1 cellular context compared by ENCODE assay signal in genomic region chr11:61567286-61568061, GRCh38.
TF ChIP-seq lines count a peak whose summit lies in the region.

No MANE protein-coding gene starts in this region.

TF ChIP-seq in K562, 482 proteins besides CTCF, POLR2A, EP300 and RAD21 (continued from another document and continues in another):
- peak; percentile 95 for TF ChIP-seq ZBTB40 (IDR thresholded peaks at IDR 0.05)
- peak; percentile 93 for TF ChIP-seq ZBTB40 (CRISPR knock-in tag; IDR thresholded peaks at IDR 0.05)
- peak; percentile 99; the same call in 1 of the 2 replicates for TF ChIP-seq IRF1 (CRISPR knock-in tag; IDR thresholded peaks at IDR 0.05; ENCODE audit: borderline replicate concordance)
- no peak for TF ChIP-seq MITF (IDR thresholded peaks at IDR 0.05)
- TF ChIP-seq DLX4 (CRISPR knock-in tag; IDR thresholded peaks at IDR 0.05) = no peak
- TF ChIP-seq ZNF398 (CRISPR knock-in tag; IDR thresholded peaks at IDR 0.05) = no peak
- TF ChIP-seq MEF2D (tag; conservative IDR thresholded peaks at IDR 0.05; ENCODE audit: low read depth) = peak; percentile 67; the same call in 1 of the 2 replicates
- TF ChIP-seq TRIM24 (IDR thresholded peaks at IDR 0.05) = peak; percentile 41 to 70; a peak in 1 of 4 replicates
- peak; percentile 83; the same call in 1 of the 2 replicates for TF ChIP-seq DDX20 (tag; IDR thresholded peaks at IDR 0.05; ENCODE audit: low read depth)
- no peak for TF ChIP-seq ARNT (IDR thresholded peaks at IDR 0.05)
- peak; percentile 100 for TF ChIP-seq TGIF2 (CRISPR knock-in tag; IDR thresholded peaks at IDR 0.05)
- no peak for TF ChIP-seq NR2C1 (IDR thresholded peaks at IDR 0.05)
- TF ChIP-seq NR2C1 (tag; IDR thresholded peaks at IDR 0.05) = peak; percentile 75
- no peak for TF ChIP-seq THAP7 (CRISPR knock-in tag; IDR thresholded peaks at IDR 0.05)
- TF ChIP-seq ZNF282 (CRISPR knock-in tag; IDR thresholded peaks at IDR 0.05) = peak; percentile 99
- TF ChIP-seq E2F4 (CRISPR knock-in tag; IDR thresholded peaks at IDR 0.05; ENCODE audit: low read depth) = peak; percentile 97
- no peak for TF ChIP-seq SOX6 (IDR thresholded peaks at IDR 0.05)
- no peak for TF ChIP-seq PHF8 (IDR thresholded peaks at IDR 0.05; ENCODE audit: borderline replicate concordance, low read length)
- no peak for TF ChIP-seq CBX8 (IDR thresholded peaks at IDR 0.05; ENCODE audit: borderline replicate concordance, extremely low read depth, low read depth, low read length, poor library complexity, severe bottlenecking)
- no peak for TF ChIP-seq ZNF408 (CRISPR knock-in tag; IDR thresholded peaks at IDR 0.05; ENCODE audit: low read depth)
- no peak for TF ChIP-seq PHF20 (IDR thresholded peaks at IDR 0.05; ENCODE audit: partially characterized antibody)
- no peak for TF ChIP-seq BHLHE40 (IDR thresholded peaks at IDR 0.05; ENCODE audit: low read length)
- peak; percentile 98 for TF ChIP-seq ZNF584 (CRISPR knock-in tag; IDR thresholded peaks at IDR 0.05; ENCODE audit: low read depth)
- TF ChIP-seq FOXO4 (CRISPR knock-in tag; IDR thresholded peaks at IDR 0.05) = no peak
- TF ChIP-seq CAMTA2 (CRISPR knock-in tag; conservative IDR thresholded peaks at IDR 0.05) = no peak
- no peak for TF ChIP-seq SMAD2 (IDR thresholded peaks at IDR 0.05; ENCODE audit: low read depth, low read length)
- TF ChIP-seq RUNX1 (IDR thresholded peaks at IDR 0.05; ENCODE audit: low read depth) = no peak
- TF ChIP-seq ZNF445 (CRISPR knock-in tag; IDR thresholded peaks at IDR 0.05; ENCODE audit: low read depth) = no peak
- TF ChIP-seq ZNF121 (CRISPR knock-in tag; conservative IDR thresholded peaks at IDR 0.05) = peak; percentile 21; the same call in 1 of the 2 replicates
- peak; percentile 100 for TF ChIP-seq KAT7 (CRISPR knock-in tag; IDR thresholded peaks at IDR 0.05; ENCODE audit: borderline replicate concordance)
- TF ChIP-seq RFX1 (IDR thresholded peaks at IDR 0.05) = no peak
- TF ChIP-seq EGR1 (conservative IDR thresholded peaks at IDR 0.05) = peak; percentile 49
- TF ChIP-seq SP1 (CRISPR knock-in tag; IDR thresholded peaks at IDR 0.05) = peak; percentile 100
- no peak for TF ChIP-seq BRD9 (IDR thresholded peaks at IDR 0.05; ENCODE audit: low read depth, partially characterized antibody)
- no peak for TF ChIP-seq GABPB2 (CRISPR knock-in tag; conservative IDR thresholded peaks at IDR 0.05)
- TF ChIP-seq ZC3H11A (IDR thresholded peaks at IDR 0.05; ENCODE audit: low read depth, low read length) = no peak
- no peak for TF ChIP-seq ZNF780A (CRISPR knock-in tag; IDR thresholded peaks at IDR 0.05)
- TF ChIP-seq ZNF561 (CRISPR knock-in tag; conservative IDR thresholded peaks at IDR 0.05) = no peak
- peak; percentile 99 for TF ChIP-seq ZBTB33 (CRISPR knock-in tag; IDR thresholded peaks at IDR 0.05)
- TF ChIP-seq TAF9B (IDR thresholded peaks at IDR 0.05; ENCODE audit: partially characterized antibody) = no peak
- TF ChIP-seq SMARCA5 (IDR thresholded peaks at IDR 0.05) = peak; percentile 46; the same call in 1 of the 2 replicates
- no peak; the same call in 1 of the 2 replicates for TF ChIP-seq FOSL1 (tag; conservative IDR thresholded peaks at IDR 0.05)
- peak in 1 of 2 experiments; percentile 100; a peak in 2 of 4 replicates for TF ChIP-seq MLX (CRISPR knock-in tag; conservative IDR thresholded peaks at IDR 0.05)
